ENCODE assay signal across 11 cellular contexts in the genomic region with DNA sequence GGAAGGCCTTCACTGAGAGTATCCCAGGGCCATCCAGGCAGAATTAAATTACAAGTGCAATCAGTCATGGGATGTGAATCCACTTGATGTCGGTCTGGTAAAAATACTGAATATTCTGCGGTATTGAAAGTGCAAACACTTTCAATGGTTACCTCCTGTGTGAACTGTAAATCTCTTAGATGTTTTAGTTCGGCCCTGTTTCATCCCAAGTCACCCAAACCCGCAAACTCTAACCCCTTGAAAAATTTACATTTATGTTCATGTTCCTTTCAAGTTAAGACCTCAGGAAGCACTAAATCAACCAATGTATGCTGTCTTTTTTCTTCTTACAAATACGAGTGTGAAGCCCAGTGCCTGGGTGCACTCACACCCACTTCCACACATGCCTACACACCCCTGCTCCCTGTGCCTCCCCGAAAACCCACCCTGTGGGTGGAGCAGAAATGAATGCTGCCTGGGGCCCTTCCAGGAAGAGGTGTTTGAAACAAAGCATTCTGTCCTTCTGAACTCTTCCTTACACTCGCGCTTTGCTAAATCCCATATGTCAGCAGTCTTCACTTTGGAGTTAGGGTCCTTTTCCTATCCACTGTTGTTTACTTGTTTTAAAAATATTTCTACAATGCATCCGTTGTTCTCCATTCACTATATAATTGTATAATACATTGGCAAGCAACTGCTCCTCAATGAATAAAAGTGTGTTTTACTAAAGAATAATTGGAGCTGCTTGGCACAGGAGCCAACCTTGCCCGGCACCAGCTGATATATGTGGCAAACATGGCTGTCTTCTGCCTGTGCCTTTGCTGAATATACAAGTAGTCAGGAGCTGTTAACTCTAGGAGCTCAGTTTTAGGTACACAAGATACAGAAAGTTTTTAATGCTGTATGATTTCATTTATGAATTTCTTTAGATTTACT.
DNase-seq lines count a peak whose midpoint lies in the region; ATAC-seq and TF ChIP-seq lines count a peak whose summit lies in the region.
"Had no signal": no experiment of that assay in that cellular context is flagged by ENCODE, and none has a peak within 500 bp of the region (broad histone marks: within the 10 kb centered on the region; RNA-seq: fewer than 3 reads in every experiment).

No MANE protein-coding gene starts in this region.

- H4K91ac ChIP-seq in H9 (ENCODE audit: insufficient read length, low read depth, low read length), result no peak overlapping the region

- no peak overlapping the region for H3T11ph ChIP-seq in H9 (ENCODE audit: low read length)

- H3K14ac ChIP-seq in H9 (ENCODE audit: insufficient read depth, low read length), result no peak overlapping the region

- no peak overlapping the region for H3K9ac ChIP-seq in H9 (ENCODE audit: extremely low read depth, insufficient read length, low read length)

- no peak overlapping the region for H4K8ac ChIP-seq in H9 (replicated peaks; ENCODE audit: insufficient read length, low read depth, low read length)

- H3K79me2 ChIP-seq in H9 (ENCODE audit: insufficient read depth, low read length), result no peaks in the 10 kb centered on the region

- H2AFZ ChIP-seq in H9 (ENCODE audit: low read length), result no peak overlapping the region

- H3K9me3 Mint-ChIP-seq in H9, result no peaks in the 10 kb centered on the region
- H3K9me3 Mint-ChIP-seq in T-cell, result peaks cover 0 to 4% (median 0%) of the 10 kb centered on the region in 3 donors
- no peaks in the 10 kb centered on the region for H3K9me3 Mint-ChIP-seq in brain
- H3K9me3 Mint-ChIP-seq in neural crest cell, result no peaks in the 10 kb centered on the region

- WGBS in H9 (ENCODE audit: extremely low coverage, insufficient read length, low lambda C conversion rate), result no CpG with 5 or more reads among the region's 10 CpGs

- H2BK120ac ChIP-seq in H9 (ENCODE audit: low read depth, low read length, poor library complexity, severe bottlenecking), result no peak overlapping the region

- H3K56ac ChIP-seq in H9 (ENCODE audit: insufficient read length, low read depth, low read length), result no peak overlapping the region

- H2BK15ac ChIP-seq in H9 (ENCODE audit: low read depth, low read length), result no peak overlapping the region

- no peak overlapping the region for H2BK5ac ChIP-seq in H9 (ENCODE audit: insufficient read length, low read length)

- TF ChIP-seq CTCF in H9 (conservative IDR thresholded peaks at IDR 0.05) (no peak), brain (conservative IDR thresholded peaks at IDR 0.05) (no peak), neural crest cell (conservative IDR thresholded peaks at IDR 0.05) (no peak)

- no peak overlapping the region for H3K27ac ChIP-seq in H9 (ENCODE audit: insufficient read length, low read depth, low read length)
- H3K27ac ChIP-seq: cardiac muscle cell, esophagus muscularis mucosa had no signal

- no peak for DNase-seq in H9
- peak in 1 of 34 experiments; percentile 11 for DNase-seq in T-cell
- DNase-seq in neural crest cell (ENCODE audit: low read depth, low spot score), result no peak
- DNase-seq in NCI-H1436 (lab: John Stamatoyannopoulos, UW), result no peak
- no peak for DNase-seq in left cardiac atrium
- DNase-seq: Karpas-422, PC-3 had no signal

- H3K27me3 ChIP-seq in H9 (ENCODE audit: insufficient read depth, low read length), result no peaks in the 10 kb centered on the region
- H3K27me3 ChIP-seq: cardiac muscle cell, esophagus muscularis mucosa had no signal

- H3K23me2 ChIP-seq in H9 (ENCODE audit: insufficient read length, low read depth, low read length, poor library complexity, severe bottlenecking), result no peaks in the 10 kb centered on the region

- H3K36me3 Mint-ChIP-seq in H9 (ENCODE audit: insufficient read depth in 1 of 3, low read depth in 3 of 3), result peaks cover 0 to 14% (median 0%) of the 10 kb centered on the region in 3 experiments; a peak in 3 of 7 replicates
- H3K36me3 Mint-ChIP-seq in T-cell, result peaks cover 43% of the 10 kb centered on the region
- H3K36me3 Mint-ChIP-seq in brain, result peaks cover 68% of the 10 kb centered on the region
- H3K36me3 Mint-ChIP-seq in neural crest cell (ENCODE audit: low read depth), result peaks cover 27% of the 10 kb centered on the region

- CTCF ChIA-PET in T-cell (lab: Charles Lee), result interaction anchor here (0.7 to 1.0 kb wide), 2 partner anchors 17 to 100 kb away, joined by 3 to 4 read pairs; no protein-coding TSS in a partner anchor

- H3K79me1 ChIP-seq in H9 (ENCODE audit: insufficient read depth, low read depth, low read length, poor library complexity, severe bottlenecking), result no peaks in the 10 kb centered on the region

- no peak overlapping the region for H2BK12ac ChIP-seq in H9 (ENCODE audit: insufficient read length, low read depth, low read length)

- H2AK5ac ChIP-seq in H9 (ENCODE audit: insufficient read length, low read length), result no peak overlapping the region

- no peaks in the 10 kb centered on the region for H3K4me1 ChIP-seq in H9 (ENCODE audit: insufficient read depth, low read length)

- H3K27me3 Mint-ChIP-seq in H9 (ENCODE audit: low read depth), result no peaks in the 10 kb centered on the region
- no peaks in the 10 kb centered on the region for H3K27me3 Mint-ChIP-seq in T-cell
- no peaks in the 10 kb centered on the region for H3K27me3 Mint-ChIP-seq in brain
- H3K27me3 Mint-ChIP-seq in neural crest cell (ENCODE audit: low read depth), result no peaks in the 10 kb centered on the region

- no peak overlapping the region for H3K23ac ChIP-seq in H9 (ENCODE audit: insufficient read length, low read depth, low read length)

- peak in 2 of 4 experiments; percentile 26 to 31 for ATAC-seq in T-cell (replicated peaks in 1 of 4)
- no peak for ATAC-seq in left cardiac atrium
- no peak for ATAC-seq in GM18858 (IDR thresholded peaks at IDR 0.05; ENCODE audit: unreplicated experiment)
- ATAC-seq: PC-3 had no signal

- H4K20me1 ChIP-seq in H9 (ENCODE audit: control insufficient read depth, insufficient read depth, insufficient read length), result no peaks in the 10 kb centered on the region

- intact Hi-C loops in left cardiac atrium (cut with DNase I), result no loop called here

- H3K4me3 Mint-ChIP-seq in H9, result no peak overlapping the region
- H3K4me3 Mint-ChIP-seq in T-cell, result peak overlapping the region; percentile 48 to 69 (median 53)
- peak overlapping the region in 3 of 5 experiments; percentile 3 to 67 (median 11) for H3K4me3 Mint-ChIP-seq in brain
- no peak overlapping the region for H3K4me3 Mint-ChIP-seq in neural crest cell

- H3K4me1 Mint-ChIP-seq in H9 (peaks cover 15 to 21% of the 10 kb centered on the region in 2 experiments), T-cell (peaks cover 86 to 91% (median 88%) of the 10 kb centered on the region in 3 donors), brain (peaks cover 87% of the 10 kb centered on the region), neural crest cell (peaks cover 58% of the 10 kb centered on the region)

- peak overlapping the region in 2 of 3 experiments; percentile 42 to 60; a peak in 1 of 7 replicates for H3K27ac Mint-ChIP-seq in H9
- H3K27ac Mint-ChIP-seq in T-cell, result peak overlapping the region; percentile 88 to 93
- peak overlapping the region in 4 of 5 experiments; percentile 60 to 93 (median 88) for H3K27ac Mint-ChIP-seq in brain
- peak overlapping the region; percentile 1 for H3K27ac Mint-ChIP-seq in neural crest cell (ENCODE audit: unreplicated experiment)

- POLR2A ChIA-PET in T-cell (lab: Charles Lee), result interaction anchor here (0.5 to 0.9 kb wide), 3 partner anchors 68 to 85 kb away, joined by 3 read pairs; no protein-coding TSS in a partner anchor

- no peak overlapping the region for H3K4me2 ChIP-seq in H9 (ENCODE audit: insufficient read depth, insufficient read length, low read length)

- no peak overlapping the region for H3K18ac ChIP-seq in H9 (ENCODE audit: insufficient read length, low read depth, low read length)

- no peak overlapping the region for H2BK20ac ChIP-seq in H9 (ENCODE audit: low read depth, low read length, poor library complexity, severe bottlenecking)

- H4K5ac ChIP-seq in H9 (ENCODE audit: insufficient read length, low read depth, low read length), result no peak overlapping the region

- no peak overlapping the region for H3K4ac ChIP-seq in H9 (ENCODE audit: low read depth, low read length)

- H3K9me3 ChIP-seq in H9 (ENCODE audit: control insufficient read depth, low read depth, low read length), result no peaks in the 10 kb centered on the region
- H3K9me3 ChIP-seq: esophagus muscularis mucosa had no signal

Comparison
In these comparisons a context has a peak if more than half of its experiments do, and no peak if none do; other contexts are left out.
1. H3K27ac Mint-ChIP-seq: peak in every context shown above with its lines; median percentile 90 in T-cell; 88 in brain; 51 in H9; 1 in neural crest cell.
2. H3K4me3 Mint-ChIP-seq: peak in T-cell (3 of 3) and brain (3 of 5); none in H9 (0 of 2) and neural crest cell (single experiment).